Comparison of ENCODE assay signal across 1 cellular context in the genomic region with DNA sequence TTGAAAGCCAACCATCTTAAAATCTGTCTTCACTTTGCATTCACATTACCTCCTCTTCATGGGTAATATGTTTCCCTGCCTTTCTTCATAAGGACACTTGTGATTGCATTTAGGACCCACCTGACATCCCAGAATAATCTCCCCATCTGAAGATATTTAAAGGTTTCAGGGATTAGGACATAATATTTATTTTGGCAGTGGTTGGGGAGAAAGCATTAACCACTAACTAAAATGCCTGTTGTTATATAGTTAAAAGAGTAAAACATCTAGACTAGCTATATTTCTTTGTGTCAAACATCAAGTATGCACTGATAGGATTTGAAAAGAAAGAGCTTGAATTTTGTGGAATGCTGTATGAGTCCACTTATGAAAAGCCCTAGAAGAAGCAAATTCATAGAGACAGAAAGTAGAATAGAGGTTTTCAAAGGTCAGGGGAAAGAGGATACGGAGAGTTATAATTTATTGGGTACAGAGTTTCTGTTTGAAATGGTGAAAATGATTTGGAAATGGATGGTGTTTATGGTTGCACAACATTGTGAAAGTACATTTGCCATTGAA.
A peak's percentile ranks its signal among the peaks of the same experiment; 100 is the strongest.
TF ChIP-seq lines count a peak whose summit lies in the region.

No MANE protein-coding gene starts in this region.

TF ChIP-seq in SK-N-SH treated with all-trans-retinoic acid at 6 μM for 48 hours, 23 proteins besides CTCF, POLR2A, EP300 and RAD21 (continued from another document):
- TF ChIP-seq, protein P1, sequence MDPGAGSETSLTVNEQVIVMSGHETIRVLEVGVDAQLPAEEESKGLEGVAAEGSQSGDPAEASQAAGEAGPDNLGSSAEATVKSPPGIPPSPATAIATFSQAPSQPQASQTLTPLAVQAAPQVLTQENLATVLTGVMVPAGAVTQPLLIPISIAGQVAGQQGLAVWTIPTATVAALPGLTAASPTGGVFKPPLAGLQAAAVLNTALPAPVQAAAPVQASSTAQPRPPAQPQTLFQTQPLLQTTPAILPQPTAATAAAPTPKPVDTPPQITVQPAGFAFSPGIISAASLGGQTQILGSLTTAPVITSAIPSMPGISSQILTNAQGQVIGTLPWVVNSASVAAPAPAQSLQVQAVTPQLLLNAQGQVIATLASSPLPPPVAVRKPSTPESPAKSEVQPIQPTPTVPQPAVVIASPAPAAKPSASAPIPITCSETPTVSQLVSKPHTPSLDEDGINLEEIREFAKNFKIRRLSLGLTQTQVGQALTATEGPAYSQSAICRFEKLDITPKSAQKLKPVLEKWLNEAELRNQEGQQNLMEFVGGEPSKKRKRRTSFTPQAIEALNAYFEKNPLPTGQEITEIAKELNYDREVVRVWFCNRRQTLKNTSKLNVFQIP (CRISPR knock-in tag; IDR thresholded peaks at IDR 0.05; ENCODE audit: borderline replicate concordance, low read depth), result peak; percentile 46; the same call in 1 of the 2 replicates
- TF ChIP-seq, protein P2, sequence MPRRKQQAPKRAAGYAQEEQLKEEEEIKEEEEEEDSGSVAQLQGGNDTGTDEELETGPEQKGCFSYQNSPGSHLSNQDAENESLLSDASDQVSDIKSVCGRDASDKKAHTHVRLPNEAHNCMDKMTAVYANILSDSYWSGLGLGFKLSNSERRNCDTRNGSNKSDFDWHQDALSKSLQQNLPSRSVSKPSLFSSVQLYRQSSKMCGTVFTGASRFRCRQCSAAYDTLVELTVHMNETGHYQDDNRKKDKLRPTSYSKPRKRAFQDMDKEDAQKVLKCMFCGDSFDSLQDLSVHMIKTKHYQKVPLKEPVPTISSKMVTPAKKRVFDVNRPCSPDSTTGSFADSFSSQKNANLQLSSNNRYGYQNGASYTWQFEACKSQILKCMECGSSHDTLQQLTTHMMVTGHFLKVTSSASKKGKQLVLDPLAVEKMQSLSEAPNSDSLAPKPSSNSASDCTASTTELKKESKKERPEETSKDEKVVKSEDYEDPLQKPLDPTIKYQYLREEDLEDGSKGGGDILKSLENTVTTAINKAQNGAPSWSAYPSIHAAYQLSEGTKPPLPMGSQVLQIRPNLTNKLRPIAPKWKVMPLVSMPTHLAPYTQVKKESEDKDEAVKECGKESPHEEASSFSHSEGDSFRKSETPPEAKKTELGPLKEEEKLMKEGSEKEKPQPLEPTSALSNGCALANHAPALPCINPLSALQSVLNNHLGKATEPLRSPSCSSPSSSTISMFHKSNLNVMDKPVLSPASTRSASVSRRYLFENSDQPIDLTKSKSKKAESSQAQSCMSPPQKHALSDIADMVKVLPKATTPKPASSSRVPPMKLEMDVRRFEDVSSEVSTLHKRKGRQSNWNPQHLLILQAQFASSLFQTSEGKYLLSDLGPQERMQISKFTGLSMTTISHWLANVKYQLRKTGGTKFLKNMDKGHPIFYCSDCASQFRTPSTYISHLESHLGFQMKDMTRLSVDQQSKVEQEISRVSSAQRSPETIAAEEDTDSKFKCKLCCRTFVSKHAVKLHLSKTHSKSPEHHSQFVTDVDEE (CRISPR knock-in tag; IDR thresholded peaks at IDR 0.05), result no peak
- no peak for TF ChIP-seq ZNF8 (CRISPR knock-in tag; IDR thresholded peaks at IDR 0.05)
- TF ChIP-seq ZNF565 (CRISPR knock-in tag; conservative IDR thresholded peaks at IDR 0.05; ENCODE audit: low read depth), result no peak
- TF ChIP-seq PPARA (CRISPR knock-in tag; IDR thresholded peaks at IDR 0.05; ENCODE audit: borderline replicate concordance), result no peak
- TF ChIP-seq ESRRG (CRISPR knock-in tag; IDR thresholded peaks at IDR 0.05), result no peak
- TF ChIP-seq ARNTL (CRISPR knock-in tag; IDR thresholded peaks at IDR 0.05; ENCODE audit: borderline replicate concordance, low read depth), result no peak
- no peak; the same call in 1 of the 2 replicates for TF ChIP-seq ZC3H10 (CRISPR knock-in tag; IDR thresholded peaks at IDR 0.05)
TF ChIP-seq in SK-N-SH treated with all-trans-retinoic acid at 6 μM for 48 hours: peak in this region for 4.
